In genomic region chr7:36726311-36726710, GRCh38 we compare ENCODE assay signal across 15 cellular contexts. TPM values are rescaled to one million over a fixed set of nuclear protein-coding genes. Genes with fewer than 3 reads are reported as not detected.
A peak's percentile ranks its signal among the peaks of the same experiment; 100 is the strongest.
DNase-seq lines count a peak whose midpoint lies in the region; ATAC-seq and TF ChIP-seq lines count a peak whose summit lies in the region.
"Had no signal": no experiment of that assay in that cellular context is flagged by ENCODE, and none has a peak within 500 bp of the region (broad histone marks: within the 10 kb centered on the region; RNA-seq: fewer than 3 reads in every experiment).

No MANE protein-coding gene starts in this region.

- H3K4me3 Mint-ChIP-seq in activated T-cell treated with anti-CD3 and anti-CD28 coated beads, Interleukin-2, amount 50 U/mL, for 24 hours: no peak overlapping the region
- peak overlapping the region; percentile 47 for H3K4me3 Mint-ChIP-seq in activated naive CD8-positive, alpha-beta T cell treated with anti-CD3 and anti-CD28 coated beads, Interleukin-2, amount 10 ng/mL, durations not matched to agents 7 days and 5 days
- peak overlapping the region; percentile 47 for H3K4me3 Mint-ChIP-seq in stimulated activated naive CD8-positive, alpha-beta T cell treated with anti-CD3 and anti-CD28 coated beads, Interleukin-15, Interleukin-2, amounts not matched to agents 100 ng/mL and 50 ng/mL, for 24 hours
- H3K4me3 Mint-ChIP-seq in endothelial cell (ENCODE audit: unreplicated experiment): no peak overlapping the region
- H3K4me3 Mint-ChIP-seq: activated naive CD4-positive, alpha-beta T cell treated with anti-CD3 and anti-CD28 coated beads for 36 hours; endodermal cell had no signal

- H3K9me3 Mint-ChIP-seq in activated T-cell treated with anti-CD3 and anti-CD28 coated beads, Interleukin-2, amount 50 U/mL, for 24 hours: peaks cover 14% of the 10 kb centered on the region
- H3K9me3 Mint-ChIP-seq in activated naive CD8-positive, alpha-beta T cell treated with anti-CD3 and anti-CD28 coated beads, Interleukin-2, amount 10 ng/mL, durations not matched to agents 7 days and 5 days: peaks cover 3% of the 10 kb centered on the region
- peaks cover 5% of the 10 kb centered on the region for H3K9me3 Mint-ChIP-seq in stimulated activated naive CD8-positive, alpha-beta T cell treated with anti-CD3 and anti-CD28 coated beads, Interleukin-15, Interleukin-2, amounts not matched to agents 100 ng/mL and 50 ng/mL, for 24 hours
- no peaks in the 10 kb centered on the region for H3K9me3 Mint-ChIP-seq in endothelial cell (ENCODE audit: unreplicated experiment)

- no peak for TF ChIP-seq CTCF in endothelial cell (IDR thresholded peaks at IDR 0.05; ENCODE audit: unreplicated experiment)

- POLR2A ChIA-PET in activated naive CD8-positive, alpha-beta T cell treated with anti-CD3 and anti-CD28 coated beads, Interleukin-2, amount 10 ng/mL, durations not matched to agents 7 days and 5 days (lab: Charles Lee): interaction anchor here (0.6 to 1.3 kb wide), 4 partner anchors 15 to 64 kb away, joined by 3 to 9 read pairs (median 4); no protein-coding TSS in a partner anchor

- H3K4me1 Mint-ChIP-seq in activated T-cell treated with anti-CD3 and anti-CD28 coated beads, Interleukin-2, amount 50 U/mL, for 24 hours (ENCODE audit: low read depth): peaks cover 70% of the 10 kb centered on the region
- peaks cover 57% of the 10 kb centered on the region for H3K4me1 Mint-ChIP-seq in activated naive CD8-positive, alpha-beta T cell treated with anti-CD3 and anti-CD28 coated beads, Interleukin-2, amount 10 ng/mL, durations not matched to agents 7 days and 5 days
- H3K4me1 Mint-ChIP-seq in stimulated activated naive CD8-positive, alpha-beta T cell treated with anti-CD3 and anti-CD28 coated beads, Interleukin-15, Interleukin-2, amounts not matched to agents 100 ng/mL and 50 ng/mL, for 24 hours (ENCODE audit: low read depth): peaks cover 70% of the 10 kb centered on the region
- H3K4me1 Mint-ChIP-seq in endothelial cell (ENCODE audit: unreplicated experiment): no peaks in the 10 kb centered on the region
- H3K4me1 Mint-ChIP-seq: endodermal cell had no signal

- no peak for DNase-seq in activated T-cell treated with anti-CD3 and anti-CD28 coated beads, Interleukin-2, amount 50 U/mL, for 24 hours
- DNase-seq in activated T-cell treated with anti-CD3 and anti-CD28 coated beads, Interleukin-2, amount 50 U/mL, for 1 hour: no peak
- DNase-seq in NOMO-1 treated with DMSO at 0.1 percent for 48 hours (lab: John Stamatoyannopoulos, UW; ENCODE audit: unreplicated experiment): peak; percentile 41
- DNase-seq in activated naive CD8-positive, alpha-beta T cell treated with anti-CD3 and anti-CD28 coated beads, Interleukin-2, amount 10 ng/mL, durations not matched to agents 7 days and 5 days: no peak
- no peak for DNase-seq in endothelial cell (ENCODE audit: low spot score)
- DNase-seq: DMS53, endodermal cell, NCI-H187, NCI-H524 treated with DMSO at 0.1 percent for 48 hours, psoas muscle had no signal

- peak overlapping the region; percentile 92 for H3K27ac Mint-ChIP-seq in activated T-cell treated with anti-CD3 and anti-CD28 coated beads, Interleukin-2, amount 50 U/mL, for 24 hours
- peak overlapping the region; percentile 75 for H3K27ac Mint-ChIP-seq in activated naive CD8-positive, alpha-beta T cell treated with anti-CD3 and anti-CD28 coated beads, Interleukin-2, amount 10 ng/mL, durations not matched to agents 7 days and 5 days
- H3K27ac Mint-ChIP-seq in stimulated activated naive CD8-positive, alpha-beta T cell treated with anti-CD3 and anti-CD28 coated beads, Interleukin-15, Interleukin-2, amounts not matched to agents 100 ng/mL and 50 ng/mL, for 24 hours: peak overlapping the region; percentile 87
- H3K27ac Mint-ChIP-seq in endothelial cell (ENCODE audit: unreplicated experiment): no peak overlapping the region
- H3K27ac Mint-ChIP-seq: endodermal cell had no signal

- H3K27me3 Mint-ChIP-seq in activated T-cell treated with anti-CD3 and anti-CD28 coated beads, Interleukin-2, amount 50 U/mL, for 24 hours: no peaks in the 10 kb centered on the region
- H3K27me3 Mint-ChIP-seq in activated naive CD8-positive, alpha-beta T cell treated with anti-CD3 and anti-CD28 coated beads, Interleukin-2, amount 10 ng/mL, durations not matched to agents 7 days and 5 days: no peaks in the 10 kb centered on the region
- H3K27me3 Mint-ChIP-seq in stimulated activated naive CD8-positive, alpha-beta T cell treated with anti-CD3 and anti-CD28 coated beads, Interleukin-15, Interleukin-2, amounts not matched to agents 100 ng/mL and 50 ng/mL, for 24 hours: no peaks in the 10 kb centered on the region
- no peaks in the 10 kb centered on the region for H3K27me3 Mint-ChIP-seq in endothelial cell (ENCODE audit: unreplicated experiment)

- no peak for ATAC-seq in activated naive CD8-positive, alpha-beta T cell treated with anti-CD3 and anti-CD28 coated beads, Interleukin-2, amount 10 ng/mL, durations not matched to agents 7 days and 5 days (ENCODE audit: low read depth)
- ATAC-seq in HG02623 (IDR thresholded peaks at IDR 0.05; ENCODE audit: unreplicated experiment): no peak
- no peak for ATAC-seq in HG02852 (IDR thresholded peaks at IDR 0.05; ENCODE audit: unreplicated experiment)
- ATAC-seq: psoas muscle had no signal

- H3K36me3 Mint-ChIP-seq in activated T-cell treated with anti-CD3 and anti-CD28 coated beads, Interleukin-2, amount 50 U/mL, for 24 hours (ENCODE audit: low read depth): peaks cover 26% of the 10 kb centered on the region
- H3K36me3 Mint-ChIP-seq in activated naive CD8-positive, alpha-beta T cell treated with anti-CD3 and anti-CD28 coated beads, Interleukin-2, amount 10 ng/mL, durations not matched to agents 7 days and 5 days: peaks cover 25% of the 10 kb centered on the region
- H3K36me3 Mint-ChIP-seq in stimulated activated naive CD8-positive, alpha-beta T cell treated with anti-CD3 and anti-CD28 coated beads, Interleukin-15, Interleukin-2, amounts not matched to agents 100 ng/mL and 50 ng/mL, for 24 hours (ENCODE audit: low read depth): peaks cover 11% of the 10 kb centered on the region
- H3K36me3 Mint-ChIP-seq in endothelial cell (ENCODE audit: low read depth, unreplicated experiment): no peaks in the 10 kb centered on the region

RNA-seq across cellular contexts. Expression of gene AOAH, which starts 2.0 kb away (rescaled TPM):
- 10 to 100 TPM; 19.4 to 26.8 TPM for total RNA-seq in activated naive CD8-positive, alpha-beta T cell treated with anti-CD3 and anti-CD28 coated beads, Interleukin-2, amount 10 ng/mL, durations not matched to agents 7 days and 5 days
- total RNA-seq in endothelial cell (ENCODE audit: unreplicated experiment): 0.28 TPM
- total RNA-seq: cardiac muscle cell had no signal

Comparison
In these comparisons a context has a peak if more than half of its experiments do, and no peak if none do; other contexts are left out.
1. H3K4me3 Mint-ChIP-seq: peak in activated naive CD8-positive, alpha-beta T cell treated with anti-CD3 and anti-CD28 coated beads, Interleukin-2, amount 10 ng/mL, durations not matched to agents 7 days and 5 days (single experiment) and stimulated activated naive CD8-positive, alpha-beta T cell treated with anti-CD3 and anti-CD28 coated beads, Interleukin-15, Interleukin-2, amounts not matched to agents 100 ng/mL and 50 ng/mL, for 24 hours (single experiment); none in activated T-cell treated with anti-CD3 and anti-CD28 coated beads, Interleukin-2, amount 50 U/mL, for 24 hours (single experiment) and endothelial cell (single experiment).
2. RNA of gene AOAH, which starts 2.0 kb away (total RNA-seq): 19.4 to 26.8 TPM in activated naive CD8-positive, alpha-beta T cell treated with anti-CD3 and anti-CD28 coated beads, Interleukin-2, amount 10 ng/mL, durations not matched to agents 7 days and 5 days; 0.28 TPM in endothelial cell (single experiment); every median in the first group is over 10 times any median in the second.